Comparison of ENCODE assay signal across 16 cellular contexts in genomic region chr22:37298748-37299495, GRCh38. TPM values are rescaled to one million over a fixed set of nuclear protein-coding genes. Genes with fewer than 3 reads are reported as not detected.
DNase-seq lines count a peak whose midpoint lies in the region; ATAC-seq and TF ChIP-seq lines count a peak whose summit lies in the region.
"Had no signal": no experiment of that assay in that cellular context is flagged by ENCODE, and none has a peak within 500 bp of the region (broad histone marks: within the 10 kb centered on the region; RNA-seq: fewer than 3 reads in every experiment).

No MANE protein-coding gene starts in this region.

- peaks cover 63% of the 10 kb centered on the region for H3K36me3 Mint-ChIP-seq in T-helper 1 cell treated with Interleukin-12 subunit alpha and Interleukin-12 subunit beta and Interleukin-4 antibody, amounts not matched to agents 30 μg/mL and 1 μg/mL, for 36 hours (ENCODE audit: low read depth)
- peaks cover 11% of the 10 kb centered on the region for H3K36me3 Mint-ChIP-seq in activated naive CD8-positive, alpha-beta T cell treated with anti-CD3 and anti-CD28 coated beads, Interleukin-2, amount 50 U/mL, for 24 hours (ENCODE audit: low read depth)
- H3K36me3 Mint-ChIP-seq in natural killer cell treated with Interleukin-12 subunit alpha and Interleukin-12 subunit beta and Interleukin-15 and Interleukin-18, amount 100 ng/mL, for 72 hours: peaks cover 4% of the 10 kb centered on the region
- H3K36me3 Mint-ChIP-seq: brain had no signal

- H3K4me3 ChIP-seq in HEK293 (ENCODE audit: low read depth, low read length): no peak overlapping the region
- H3K4me3 ChIP-seq: A549, PC-9 had no signal

- POLR2A ChIA-PET in HEK293 (lab: Yijun Ruan, JAX): no interaction called here

- no peaks in the 10 kb centered on the region for H3K9me3 Mint-ChIP-seq in T-helper 1 cell treated with Interleukin-12 subunit alpha and Interleukin-12 subunit beta and Interleukin-4 antibody, amounts not matched to agents 30 μg/mL and 1 μg/mL, for 36 hours
- no peaks in the 10 kb centered on the region for H3K9me3 Mint-ChIP-seq in activated naive CD8-positive, alpha-beta T cell treated with anti-CD3 and anti-CD28 coated beads, Interleukin-2, amount 50 U/mL, for 24 hours
- no peaks in the 10 kb centered on the region for H3K9me3 Mint-ChIP-seq in natural killer cell treated with Interleukin-12 subunit alpha and Interleukin-12 subunit beta and Interleukin-15 and Interleukin-18, amount 100 ng/mL, for 72 hours

- no peak overlapping the region for H3K27ac ChIP-seq in HEK293 (ENCODE audit: extremely low read depth, low read depth, low read length)
- H3K27ac ChIP-seq: PC-9 had no signal

- H3K27ac Mint-ChIP-seq in T-helper 1 cell treated with Interleukin-12 subunit alpha and Interleukin-12 subunit beta and Interleukin-4 antibody, amounts not matched to agents 30 μg/mL and 1 μg/mL, for 36 hours: peak overlapping the region; percentile 89
- peak overlapping the region; percentile 0 for H3K27ac Mint-ChIP-seq in activated naive CD8-positive, alpha-beta T cell treated with anti-CD3 and anti-CD28 coated beads, Interleukin-2, amount 50 U/mL, for 24 hours
- H3K27ac Mint-ChIP-seq in natural killer cell treated with Interleukin-12 subunit alpha and Interleukin-12 subunit beta and Interleukin-15 and Interleukin-18, amount 100 ng/mL, for 72 hours: peak overlapping the region; percentile 69 to 100

- CTCF ChIA-PET in HEK293 (lab: Yijun Ruan, JAX): interaction anchor here (0.6 to 1.8 kb wide), 4 partner anchors 32 to 167 kb away, joined by 3 to 10 read pairs (median 4); no protein-coding TSS in a partner anchor

- no peaks in the 10 kb centered on the region for H3K27me3 Mint-ChIP-seq in T-helper 1 cell treated with Interleukin-12 subunit alpha and Interleukin-12 subunit beta and Interleukin-4 antibody, amounts not matched to agents 30 μg/mL and 1 μg/mL, for 36 hours (ENCODE audit: low read depth)
- no peaks in the 10 kb centered on the region for H3K27me3 Mint-ChIP-seq in activated naive CD8-positive, alpha-beta T cell treated with anti-CD3 and anti-CD28 coated beads, Interleukin-2, amount 50 U/mL, for 24 hours
- H3K27me3 Mint-ChIP-seq in natural killer cell treated with Interleukin-12 subunit alpha and Interleukin-12 subunit beta and Interleukin-15 and Interleukin-18, amount 100 ng/mL, for 72 hours: no peaks in the 10 kb centered on the region

- no peaks in the 10 kb centered on the region for H3K4me1 ChIP-seq in HEK293 (ENCODE audit: control insufficient read depth, insufficient read depth, low read length)

- no peak for DNase-seq in T-helper 1 cell
- no peak for DNase-seq in activated naive CD8-positive, alpha-beta T cell treated with anti-CD3 and anti-CD28 coated beads, Interleukin-2, amount 50 U/mL, for 24 hours
- DNase-seq in natural killer cell treated with Interleukin-12 subunit alpha and Interleukin-12 subunit beta and Interleukin-15 and Interleukin-18, amount 100 ng/mL, for 72 hours (ENCODE audit: low spot score): no peak
- DNase-seq in SIG-M5 (lab: John Stamatoyannopoulos, UW): no peak
- DNase-seq in SHP77 (lab: John Stamatoyannopoulos, UW): no peak
- DNase-seq: activated CD4-positive, alpha-beta T cell treated with anti-CD3 and anti-CD28 coated beads for 48 hours; GF-D8; Kasumi-1; NCI-H2029 treated with DMSO at 0.1 percent for 48 hours; NCI-H69; PC-9 had no signal

- H3K36me3 ChIP-seq in HEK293 (ENCODE audit: control insufficient read depth in 2 of 2, insufficient read depth in 1 of 2, low read length in 2 of 2): no peaks in the 10 kb centered on the region

- no peak for TF ChIP-seq CTCF in HEK293 (tag by site-specific recombination; IDR thresholded peaks at IDR 0.05)

- H3K9me3 ChIP-seq in HEK293 (ENCODE audit: control insufficient read depth, insufficient read depth, low read depth, low read length): no peaks in the 10 kb centered on the region
- H3K9me3 ChIP-seq: A549 had no signal

- no peak overlapping the region for H3K4me3 Mint-ChIP-seq in T-helper 1 cell treated with Interleukin-12 subunit alpha and Interleukin-12 subunit beta and Interleukin-4 antibody, amounts not matched to agents 30 μg/mL and 1 μg/mL, for 36 hours
- H3K4me3 Mint-ChIP-seq in activated naive CD8-positive, alpha-beta T cell treated with anti-CD3 and anti-CD28 coated beads, Interleukin-2, amount 50 U/mL, for 24 hours: no peak overlapping the region
- H3K4me3 Mint-ChIP-seq in natural killer cell treated with Interleukin-12 subunit alpha and Interleukin-12 subunit beta and Interleukin-15 and Interleukin-18, amount 100 ng/mL, for 72 hours: no peak overlapping the region
- H3K4me3 Mint-ChIP-seq: brain had no signal

- peaks cover 66% of the 10 kb centered on the region for H3K4me1 Mint-ChIP-seq in T-helper 1 cell treated with Interleukin-12 subunit alpha and Interleukin-12 subunit beta and Interleukin-4 antibody, amounts not matched to agents 30 μg/mL and 1 μg/mL, for 36 hours (ENCODE audit: low read depth)
- H3K4me1 Mint-ChIP-seq in activated naive CD8-positive, alpha-beta T cell treated with anti-CD3 and anti-CD28 coated beads, Interleukin-2, amount 50 U/mL, for 24 hours: peaks cover 66% of the 10 kb centered on the region
- H3K4me1 Mint-ChIP-seq in natural killer cell treated with Interleukin-12 subunit alpha and Interleukin-12 subunit beta and Interleukin-15 and Interleukin-18, amount 100 ng/mL, for 72 hours (ENCODE audit: low read depth in 2 of 2): peaks cover 55 to 56% of the 10 kb centered on the region in 2 donors

- no peak for ATAC-seq in activated naive CD8-positive, alpha-beta T cell treated with anti-CD3 and anti-CD28 coated beads, Interleukin-2, amount 50 U/mL, for 24 hours
- no peak for ATAC-seq in natural killer cell treated with Interleukin-12 subunit alpha and Interleukin-12 subunit beta and Interleukin-15 and Interleukin-18, amount 100 ng/mL, for 72 hours
- ATAC-seq in GM18517 (IDR thresholded peaks at IDR 0.05; ENCODE audit: unreplicated experiment): no peak
- ATAC-seq: A549 had no signal

TF ChIP-seq in HEK293, 187 proteins besides CTCF, POLR2A, EP300 and RAD21:
- peak; percentile 76 for TF ChIP-seq KLF1 (tag by site-specific recombination; IDR thresholded peaks at IDR 0.05)
- no peak for TF ChIP-seq ZBTB44 (tag by site-specific recombination; IDR thresholded peaks at IDR 0.05)
- TF ChIP-seq ZNF488 (tag by site-specific recombination; IDR thresholded peaks at IDR 0.05): no peak
- no peak for TF ChIP-seq ZNF837 (tag by site-specific recombination; IDR thresholded peaks at IDR 0.05)

RNA-seq across cellular contexts. Expression of gene CYTH4, which starts 16.6 kb away (rescaled TPM):
- 10 to 100 TPM; 36.0 to 41.1 TPM for total RNA-seq in natural killer cell treated with Interleukin-12 subunit alpha and Interleukin-12 subunit beta and Interleukin-15 and Interleukin-18, amount 100 ng/mL, for 72 hours
- total RNA-seq: PC-9 had no signal

RNA-seq across cellular contexts. Expression of gene RAC2, which starts 54.9 kb away (rescaled TPM):
- 1,000 to 10,000 TPM in 1 of 2 donors, 100 to 1,000 TPM in 1; 666 to 1,078 TPM for total RNA-seq in natural killer cell treated with Interleukin-12 subunit alpha and Interleukin-12 subunit beta and Interleukin-15 and Interleukin-18, amount 100 ng/mL, for 72 hours

Comparison
In these comparisons a context has a peak if more than half of its experiments do, and no peak if none do; other contexts are left out.
1. H3K27ac Mint-ChIP-seq: peak in every context shown above with its lines; median percentile 89 in T-helper 1 cell treated with Interleukin-12 subunit alpha and Interleukin-12 subunit beta and Interleukin-4 antibody, amounts not matched to agents 30 μg/mL and 1 μg/mL, for 36 hours; 84 in natural killer cell treated with Interleukin-12 subunit alpha and Interleukin-12 subunit beta and Interleukin-15 and Interleukin-18, amount 100 ng/mL, for 72 hours; 0 in activated naive CD8-positive, alpha-beta T cell treated with anti-CD3 and anti-CD28 coated beads, Interleukin-2, amount 50 U/mL, for 24 hours.